ENCODE assay signal across 32 cellular contexts in genomic region chr16:89621698-89622409, GRCh38. TPM values are rescaled to one million over a fixed set of nuclear protein-coding genes. Genes with fewer than 3 reads are reported as not detected.
"Had no signal": no experiment of that assay in that cellular context is flagged by ENCODE, and none has a peak within 500 bp of the region (broad histone marks: within the 10 kb centered on the region; RNA-seq: fewer than 3 reads in every experiment).

No MANE protein-coding gene starts in this region.

- H3K4me3 Mint-ChIP-seq: activated CD4-positive, alpha-beta T cell treated with anti-CD3 and anti-CD28 coated beads for 36 hours; activated naive CD4-positive, alpha-beta T cell treated with anti-CD3 and anti-CD28 coated beads for 36 hours; activated naive CD8-positive, alpha-beta T cell treated with anti-CD3 and anti-CD28 coated beads for 36 hours; activated T-helper 1 cell treated with anti-CD3 and anti-CD28 coated beads, Interleukin-12 subunit alpha, Interleukin-12 subunit beta, Interleukin-2, Interleukin-4 antibody, amounts not matched to agents 30 ng/mL and 10 ng/mL and 1 ng/mL, durations not matched to agents 14 hours and 24 hours and 36 hours; effector memory CD8-positive, alpha-beta T cell; natural killer cell treated with Interleukin-12 subunit alpha and Interleukin-12 subunit beta and Interleukin-15 and Interleukin-18, amount 100 ng/mL, for 72 hours; T-cell had no signal

- DNase-seq: activated CD4-positive, alpha-beta T cell treated with anti-CD3 and anti-CD28 coated beads for 36 hours; activated CD4-positive, CD25-positive, alpha-beta regulatory T cell; activated CD8-positive, alpha-beta memory T cell treated with anti-CD3 and anti-CD28 coated beads, Interleukin-2, amount 50 U/mL, for 4 hours; activated effector memory CD4-positive, alpha-beta T cell treated with anti-CD3 and anti-CD28 coated beads, Interleukin-2, amount 50 U/mL, for 16 hours; activated naive CD4-positive, alpha-beta T cell treated with anti-CD3 and anti-CD28 coated beads for 36 hours; activated naive CD8-positive, alpha-beta T cell treated with anti-CD3 and anti-CD28 coated beads for 36 hours; activated T-cell treated with anti-CD3 and anti-CD28 coated beads, Interleukin-2, amount 50 U/mL, for 1 hour; brain microvascular endothelial cell; cortex of kidney; effector memory CD8-positive, alpha-beta T cell; foreskin fibroblast; heart right ventricle; left ventricle myocardium inferior; mesendoderm; ovary; stimulated activated CD4-positive, alpha-beta T cell treated with anti-CD3 and anti-CD28 coated beads, Interleukin-15, amount 100 ng/mL, for 24 hours; stimulated activated naive CD4-positive, alpha-beta T cell; T-cell had no signal

- H3K27me3 ChIP-seq: brain microvascular endothelial cell, ovary had no signal

- H3K4me3 ChIP-seq: heart right ventricle, left ventricle myocardium inferior, lung, ovary, prostate gland, suprapubic skin, tibial nerve had no signal

- H3K27ac Mint-ChIP-seq: activated CD4-positive, alpha-beta T cell treated with anti-CD3 and anti-CD28 coated beads for 36 hours; activated naive CD4-positive, alpha-beta T cell treated with anti-CD3 and anti-CD28 coated beads for 36 hours; activated naive CD8-positive, alpha-beta T cell treated with anti-CD3 and anti-CD28 coated beads for 36 hours; activated T-helper 1 cell treated with anti-CD3 and anti-CD28 coated beads, Interleukin-12 subunit alpha, Interleukin-12 subunit beta, Interleukin-2, Interleukin-4 antibody, amounts not matched to agents 30 ng/mL and 10 ng/mL and 1 ng/mL, durations not matched to agents 14 hours and 24 hours and 36 hours; effector memory CD8-positive, alpha-beta T cell; natural killer cell treated with Interleukin-12 subunit alpha and Interleukin-12 subunit beta and Interleukin-15 and Interleukin-18, amount 100 ng/mL, for 72 hours; T-cell had no signal

- H3K36me3 Mint-ChIP-seq: activated naive CD8-positive, alpha-beta T cell treated with anti-CD3 and anti-CD28 coated beads for 36 hours; natural killer cell treated with Interleukin-12 subunit alpha and Interleukin-12 subunit beta and Interleukin-15 and Interleukin-18, amount 100 ng/mL, for 72 hours; T-cell had no signal

- H3K27ac ChIP-seq: brain microvascular endothelial cell, heart right ventricle, left ventricle myocardium inferior, ovary, prostate gland, suprapubic skin, tibial nerve had no signal

- ATAC-seq: activated CD4-positive, alpha-beta T cell treated with anti-CD3 and anti-CD28 coated beads for 36 hours; effector memory CD8-positive, alpha-beta T cell; heart right ventricle; T-cell had no signal

- H3K9me3 ChIP-seq: heart right ventricle, left ventricle myocardium inferior, ovary, prostate gland, suprapubic skin, tibial nerve had no signal

- H3K9me3 Mint-ChIP-seq: activated naive CD4-positive, alpha-beta T cell treated with anti-CD3 and anti-CD28 coated beads for 36 hours; activated naive CD8-positive, alpha-beta T cell treated with anti-CD3 and anti-CD28 coated beads for 36 hours; activated T-helper 1 cell treated with anti-CD3 and anti-CD28 coated beads, Interleukin-12 subunit alpha, Interleukin-12 subunit beta, Interleukin-2, Interleukin-4 antibody, amounts not matched to agents 30 ng/mL and 10 ng/mL and 1 ng/mL, durations not matched to agents 14 hours and 24 hours and 36 hours; natural killer cell treated with Interleukin-12 subunit alpha and Interleukin-12 subunit beta and Interleukin-15 and Interleukin-18, amount 100 ng/mL, for 72 hours; T-cell had no signal

- H3K36me3 ChIP-seq: brain microvascular endothelial cell, heart right ventricle, left ventricle myocardium inferior, ovary, prostate gland, suprapubic skin, tibial nerve had no signal

- H3K4me1 ChIP-seq: prostate gland had no signal

- FAIRE-seq: astrocyte, endothelial cell of umbilical vein, islet of Langerhans had no signal

RNA-seq across cellular contexts. Expression of gene DPEP1, which starts 8.4 kb away (rescaled TPM):
- total RNA-seq: activated CD4-positive, alpha-beta T cell treated with anti-CD3 and anti-CD28 coated beads for 36 hours; activated CD8-positive, alpha-beta memory T cell treated with anti-CD3 and anti-CD28 coated beads for 36 hours; activated naive CD4-positive, alpha-beta T cell treated with anti-CD3 and anti-CD28 coated beads for 36 hours; activated T-helper 1 cell treated with anti-CD3 and anti-CD28 coated beads, Interleukin-12 subunit alpha, Interleukin-12 subunit beta, Interleukin-2, Interleukin-4 antibody, amounts not matched to agents 30 ng/mL and 10 ng/mL and 1 ng/mL, durations not matched to agents 14 hours and 24 hours and 36 hours; chondrocyte; heart right ventricle; left ventricle myocardium inferior; mononuclear cell; natural killer cell treated with Interleukin-12 subunit alpha and Interleukin-12 subunit beta and Interleukin-15 and Interleukin-18, amount 100 ng/mL, for 72 hours; T-helper 2 cell treated with Interferon-gamma antibody and Interleukin-4, amounts not matched to agents 100 ng/mL and 5 ng/mL, for 36 hours had no signal

RNA-seq across cellular contexts. Expression of gene CPNE7, which starts 46.3 kb away (rescaled TPM):
- total RNA-seq: left ventricle myocardium inferior, urinary bladder had no signal
